In genomic region chr11:79068356-79068755, GRCh38 we compare ENCODE assay signal across 1 cellular context.
TF ChIP-seq lines count a peak whose summit lies in the region.

No MANE protein-coding gene starts in this region.

TF ChIP-seq in SK-N-SH treated with all-trans-retinoic acid at 6 μM for 48 hours, 23 proteins besides CTCF, POLR2A, EP300 and RAD21 (continued from another document):
- TF ChIP-seq TSHZ2 (CRISPR knock-in tag; IDR thresholded peaks at IDR 0.05), result no peak
- TF ChIP-seq ZC3H10 (CRISPR knock-in tag; IDR thresholded peaks at IDR 0.05), result no peak
- TF ChIP-seq GLIS3 (CRISPR knock-in tag; IDR thresholded peaks at IDR 0.05), result no peak
- TF ChIP-seq SNAI2 (CRISPR knock-in tag; IDR thresholded peaks at IDR 0.05), result no peak
TF ChIP-seq in SK-N-SH treated with all-trans-retinoic acid at 6 μM for 48 hours: peak in this region for 0.
